16 cellular contexts compared by ENCODE assay signal in the genomic region with DNA sequence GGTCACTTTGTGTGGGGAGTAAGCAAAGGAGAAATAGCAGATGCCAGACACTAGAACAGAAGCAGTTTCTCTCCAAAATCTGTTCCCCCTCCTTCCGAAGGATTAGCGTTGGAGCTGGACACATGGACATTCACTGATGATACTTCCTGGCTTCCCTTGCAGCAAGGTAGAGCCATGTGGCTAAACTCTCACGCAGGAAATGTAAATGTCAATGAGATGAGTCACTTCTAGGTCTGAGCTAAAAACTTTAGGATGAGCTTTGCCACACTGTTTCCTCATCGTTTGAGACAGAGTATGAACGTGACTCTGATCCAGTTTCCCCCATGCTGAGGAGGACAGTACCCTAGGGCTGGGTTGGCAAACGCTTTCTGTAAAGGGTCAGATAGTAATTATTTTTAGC. TPM values are rescaled to one million over a fixed set of nuclear protein-coding genes. Genes with fewer than 3 reads are reported as not detected.
DNase-seq lines count a peak whose midpoint lies in the region; ATAC-seq and TF ChIP-seq lines count a peak whose summit lies in the region.
"Had no signal": no experiment of that assay in that cellular context is flagged by ENCODE, and none has a peak within 500 bp of the region (broad histone marks: within the 10 kb centered on the region; RNA-seq: fewer than 3 reads in every experiment).

No MANE protein-coding gene starts in this region.

- H3K27me3 Mint-ChIP-seq in T-helper 17 cell, result peaks cover 34% of the 10 kb centered on the region

- intact Hi-C loops in mammary epithelial cell (cut with micrococcal nuclease) (no loop called here), psoas muscle (cut with DNase I) (no loop called here)

- no peaks in the 10 kb centered on the region for H3K36me3 Mint-ChIP-seq in T-helper 17 cell (ENCODE audit: low read depth)

- ATAC-seq in psoas muscle, result peak in 3 of 4 donors; percentile 40 to 60 (median 42)
- no peak for ATAC-seq in T-helper 17 cell
- ATAC-seq in HG02678 (IDR thresholded peaks at IDR 0.05; ENCODE audit: unreplicated experiment), result no peak
- ATAC-seq in GM19328 (IDR thresholded peaks at IDR 0.05; ENCODE audit: unreplicated experiment), result no peak

- H3K9me3 ChIP-seq in mammary epithelial cell (replicated peaks; ENCODE audit: insufficient read depth, low read length), result peaks cover 4% of the 10 kb centered on the region
- H3K9me3 ChIP-seq in psoas muscle, result no peaks in the 10 kb centered on the region
- H3K9me3 ChIP-seq in T-helper 17 cell (ENCODE audit: control insufficient read depth, low read length, poor library complexity, severe bottlenecking), result no peaks in the 10 kb centered on the region

- H2AFZ ChIP-seq in mammary epithelial cell (ENCODE audit: low read depth, low read length), result peak overlapping the region; percentile 47
- H2AFZ ChIP-seq: parathyroid adenoma had no signal

- BruUV-seq in mammary epithelial cell (replicated peaks; lab: Mats Ljungman, UMichigan), result no TSS peak

- TF ChIP-seq CTCF in mammary epithelial cell (conservative IDR thresholded peaks at IDR 0.05 in 1 of 2, IDR thresholded peaks at IDR 0.05 in 1 of 2; ENCODE audit: extremely low read depth in 1 of 2, insufficient read depth in 1 of 2, low read depth in 1 of 2, low read length in 2 of 2) (no peak), psoas muscle (IDR thresholded peaks at IDR 0.05) (no peak)

- 41% methylated on average over 6 of the region's 6 CpGs for WGBS in mammary epithelial cell (ENCODE audit: low coverage, missing lambda C conversion rate)
- 78 to 82% (median 79%) methylated on average over 6 of the region's 6 CpGs for whole genome bisulfite sequencing in psoas muscle, 3 donors

- peak; percentile 1 for DNase-seq in GDM1 (lab: John Stamatoyannopoulos, UW)
- peak; percentile 24 for DNase-seq in LoVo (ENCODE audit: low spot score)
- peak; percentile 61 for DNase-seq in mammary epithelial cell
- DNase-seq in psoas muscle, result no peak
- DNase-seq in T-helper 17 cell, result no peak
- no peak for DNase-seq in G401 (ENCODE audit: low spot score)
- DNase-seq: endodermal cell; hypothalamus; NCI-H1694 treated with DMSO at 0.1 percent for 48 hours; stimulated activated CD4-positive, alpha-beta T cell treated with anti-CD3 and anti-CD28 coated beads, Interleukin-4, amount 100 ng/mL, for 1 hour; T-helper 2 cell had no signal

- CTCF ChIA-PET in mammary epithelial cell (lab: Charles Lee; ENCODE audit: low non-redundant PET), result no interaction called here

- H3K4me1 ChIP-seq in mammary epithelial cell (ENCODE audit: insufficient read depth, low read length), result peaks cover 2% of the 10 kb centered on the region
- no peaks in the 10 kb centered on the region for H3K4me1 ChIP-seq in psoas muscle
- H3K4me1 ChIP-seq: parathyroid adenoma had no signal

- H3K27ac ChIP-seq in mammary epithelial cell (ENCODE audit: insufficient read depth, low read depth, low read length) (no peak overlapping the region), psoas muscle (no peak overlapping the region)
- H3K27ac ChIP-seq: HL-60, parathyroid adenoma had no signal

- H3K4me2 ChIP-seq in mammary epithelial cell (ENCODE audit: insufficient read depth, low read depth, low read length), result no peak overlapping the region

- H3K27me3 ChIP-seq in mammary epithelial cell (ENCODE audit: insufficient read depth, low read length), result no peaks in the 10 kb centered on the region
- H3K27me3 ChIP-seq in psoas muscle (ENCODE audit: insufficient read depth in 3 of 3, low read length in 2 of 3), result peaks cover 0 to 8% (median 0%) of the 10 kb centered on the region in 3 donors

- H3K9ac ChIP-seq in mammary epithelial cell (ENCODE audit: insufficient read depth, low read length), result no peak overlapping the region
- H3K9ac ChIP-seq: parathyroid adenoma had no signal

- dilution Hi-C loops in mammary epithelial cell (cut with HindIII; ENCODE audit: low sequenced_read_pairs), result no loop called here

- peaks cover 5% of the 10 kb centered on the region for H3K4me1 Mint-ChIP-seq in T-helper 17 cell

- no peaks in the 10 kb centered on the region for H4K20me1 ChIP-seq in mammary epithelial cell (ENCODE audit: insufficient read depth, low read length)

- H3K4me3 Mint-ChIP-seq in T-helper 17 cell, result no peak overlapping the region
- H3K4me3 Mint-ChIP-seq: endodermal cell had no signal

- no peak overlapping the region for H3K27ac Mint-ChIP-seq in T-helper 17 cell
- H3K27ac Mint-ChIP-seq: endodermal cell had no signal

- no peaks in the 10 kb centered on the region for H3K79me2 ChIP-seq in mammary epithelial cell (ENCODE audit: insufficient read depth, low read length)
- H3K79me2 ChIP-seq: parathyroid adenoma had no signal

- in situ Hi-C loops in mammary epithelial cell (cut with MboI; ENCODE audit: low sequenced_read_pairs in 2 of 2) (no loop called here), G401 (cut with HindIII; ENCODE audit: low sequenced_read_pairs) (no loop called here)

- H3K36me3 ChIP-seq in mammary epithelial cell (ENCODE audit: insufficient read depth, low read length) (no peaks in the 10 kb centered on the region), psoas muscle (ENCODE audit: insufficient read depth in 1 of 2, low read depth in 1 of 2) (no peaks in the 10 kb centered on the region)

- no peak overlapping the region for H3K4me3 ChIP-seq in mammary epithelial cell (replicated peaks in 1 of 3; ENCODE audit: insufficient read depth in 1 of 3, low read depth in 2 of 3, low read length in 3 of 3)
- H3K4me3 ChIP-seq in psoas muscle, result no peak overlapping the region

RNA-seq across cellular contexts. Expression of a gene that starts 5.1 kb away (rescaled TPM):
- under 1 TPM in 1 of 2 donors, not detected in 1; 0.17 TPM for total RNA-seq in mammary epithelial cell
- 0.03 TPM for polyA plus RNA-seq in mammary epithelial cell
- polyA minus RNA-seq in mammary epithelial cell, result not detected
- 10 to 100 TPM in 3 of 4 donors, 1 to 10 TPM in 1; 6.9 to 16.6 (median 12.0) TPM for total RNA-seq in psoas muscle
- 10 to 100 TPM in 1 of 3 donors, 1 to 10 TPM in 2; 1.9 to 20.8 (median 9.0) TPM for polyA plus RNA-seq in psoas muscle
- not detected for total RNA-seq in T-helper 17 cell
- not detected in 2 replicates for total RNA-seq in G401 (2014; rRNA removed; shearing (Covaris generic))
- total RNA-seq: activated CD8-positive, alpha-beta memory T cell treated with anti-CD3 and anti-CD28 coated beads for 36 hours had no signal

RNA-seq across cellular contexts. Expression of a gene that starts 5.2 kb away (rescaled TPM):
- total RNA-seq in mammary epithelial cell (1 to 10 TPM; 2.5 to 3.8 TPM), psoas muscle (1 to 10 TPM; 1.7 to 2.8 (median 2.1) TPM), T-helper 17 cell (1 to 10 TPM; 1.0 to 2.2 TPM)
- polyA plus RNA-seq in mammary epithelial cell (not detected), psoas muscle (1 to 10 TPM in 1 of 3 donors, under 1 TPM in 2; 0.16 to 1.5 (median 0.80) TPM)
- not detected for polyA minus RNA-seq in mammary epithelial cell
- total RNA-seq in G401 (2014; rRNA removed; shearing (Covaris generic)), result not detected in 2 replicates

RNA-seq across cellular contexts. Expression of a gene that starts 37.0 kb away (rescaled TPM):
- total RNA-seq in mammary epithelial cell (not detected), psoas muscle (not detected), T-helper 17 cell (not detected)
- polyA plus RNA-seq in mammary epithelial cell (not detected), psoas muscle (under 1 TPM in 1 of 3 donors, not detected in 2; 0.12 TPM)
- not detected for polyA minus RNA-seq in mammary epithelial cell
- not detected in 2 replicates for total RNA-seq in G401 (2014; rRNA removed; shearing (Covaris generic))
- total RNA-seq: activated CD8-positive, alpha-beta memory T cell treated with anti-CD3 and anti-CD28 coated beads for 36 hours had no signal

Comparison
In these comparisons a context has a peak if more than half of its experiments do, and no peak if none do; other contexts are left out.
1. DNase-seq: peak in GDM1 (single experiment), LoVo (single experiment) and mammary epithelial cell (single experiment); none in psoas muscle (0 of 2), T-helper 17 cell (0 of 3) and G401 (single experiment).
2. ATAC-seq: peak in psoas muscle (3 of 4); none in T-helper 17 cell (single experiment), HG02678 (single experiment) and GM19328 (single experiment).